In genomic region chr11:44065851-44066731, GRCh38 we compare ENCODE assay signal across 8 cellular contexts. TPM values are rescaled to one million over a fixed set of nuclear protein-coding genes. Genes with fewer than 3 reads are reported as not detected.
DNase-seq lines count a peak whose midpoint lies in the region; ATAC-seq and TF ChIP-seq lines count a peak whose summit lies in the region.

ACCS (plus strand) TSS chr11:44066270; CDS start chr11:44067628, 1,358 bp downstream.

- TF ChIP-seq CTCF in fibroblast of pulmonary artery (IDR thresholded peaks at IDR 0.05; ENCODE audit: low read length, missing control alignments): peak; percentile 69

- no peaks in the 10 kb centered on the region for H3K27me3 Mint-ChIP-seq in natural killer cell treated with Interleukin-12 subunit alpha and Interleukin-12 subunit beta and Interleukin-15 and Interleukin-18, amount 100 ng/mL, for 72 hours

- H3K36me3 Mint-ChIP-seq in natural killer cell treated with Interleukin-12 subunit alpha and Interleukin-12 subunit beta and Interleukin-15 and Interleukin-18, amount 100 ng/mL, for 72 hours: no peaks in the 10 kb centered on the region

- H3K4me3 ChIP-seq in fibroblast of pulmonary artery (replicated peaks; ENCODE audit: low read depth, low read length): peak within 1 kb of the TSS; percentile 59

- H3K9me3 Mint-ChIP-seq in natural killer cell treated with Interleukin-12 subunit alpha and Interleukin-12 subunit beta and Interleukin-15 and Interleukin-18, amount 100 ng/mL, for 72 hours: no peaks in the 10 kb centered on the region

- DNase-seq in DMS153 treated with DMSO at 0.1 percent for 48 hours (lab: John Stamatoyannopoulos, UW; ENCODE audit: unreplicated experiment) (peak; percentile 89), HuH-7 (ENCODE audit: low spot score) (peak; percentile 88), RPMI7951 (ENCODE audit: low read depth) (peak; percentile 84), fibroblast of pulmonary artery (ENCODE audit: low read depth) (peak; percentile 96)
- peak; percentile 86 for DNase-seq in activated effector memory CD4-positive, alpha-beta T cell treated with Interleukin-2 at 50 U/mL for 16 hours
- peak; percentile 89 for DNase-seq in natural killer cell treated with Interleukin-12 subunit alpha and Interleukin-12 subunit beta and Interleukin-15 and Interleukin-18, amount 100 ng/mL, for 72 hours (ENCODE audit: low spot score)
- peak; percentile 84 for DNase-seq in stimulated activated naive CD4-positive, alpha-beta T cell treated with Interleukin-2 at 50 U/mL for 16 hours (lab: John Stamatoyannopoulos, UW)

- peaks cover 15 to 27% of the 10 kb centered on the region in 2 donors for H3K4me1 Mint-ChIP-seq in natural killer cell treated with Interleukin-12 subunit alpha and Interleukin-12 subunit beta and Interleukin-15 and Interleukin-18, amount 100 ng/mL, for 72 hours (ENCODE audit: low read depth in 2 of 2)

- H3K4me3 Mint-ChIP-seq in natural killer cell treated with Interleukin-12 subunit alpha and Interleukin-12 subunit beta and Interleukin-15 and Interleukin-18, amount 100 ng/mL, for 72 hours: peak within 1 kb of the TSS; percentile 90

- H3K27ac Mint-ChIP-seq in natural killer cell treated with Interleukin-12 subunit alpha and Interleukin-12 subunit beta and Interleukin-15 and Interleukin-18, amount 100 ng/mL, for 72 hours: peak within 1 kb of the TSS; percentile 73 to 83

- peak; percentile 98 for ATAC-seq in GM21528 (IDR thresholded peaks at IDR 0.05; ENCODE audit: low FRiP score, unreplicated experiment)
- ATAC-seq in natural killer cell treated with Interleukin-12 subunit alpha and Interleukin-12 subunit beta and Interleukin-15 and Interleukin-18, amount 100 ng/mL, for 72 hours: peak; percentile 95 to 97

RNA-seq across cellular contexts. Expression of gene ACCS, which starts in this region (rescaled TPM):
- 2.1 and 2.5 TPM in 2 replicates for total RNA-seq in RPMI7951 (2014; rRNA removed; shearing (Covaris generic))
- total RNA-seq in natural killer cell treated with Interleukin-12 subunit alpha and Interleukin-12 subunit beta and Interleukin-15 and Interleukin-18, amount 100 ng/mL, for 72 hours: 1 to 10 TPM; 3.4 to 5.4 TPM

Comparison
In these comparisons a context has a peak if more than half of its experiments do, and no peak if none do; other contexts are left out.
1. Peak in every context shown above with its lines: DNase-seq, ATAC-seq and H3K4me3 ChIP-seq.